13 cellular contexts compared by ENCODE assay signal in genomic region chr16:69428652-69429051, GRCh38.
"Had no signal": no experiment of that assay in that cellular context is flagged by ENCODE, and none has a peak within 500 bp of the region (broad histone marks: within the 10 kb centered on the region; RNA-seq: fewer than 3 reads in every experiment).

No MANE protein-coding gene starts in this region.

- DNase-seq: activated CD4-positive, alpha-beta T cell treated with anti-CD3 and anti-CD28 coated beads for 4 hours; activated T-cell treated with anti-CD3 and anti-CD28 coated beads, Interleukin-2, amount 50 U/mL, for 4 hours; amniotic stem cell; body of pancreas; effector memory CD4-positive, alpha-beta T cell; kidney glomerular epithelial cell; SIG-M5; small intestine; T1000 had no signal

- ATAC-seq: activated T-cell treated with anti-CD3 and anti-CD28 coated beads, Interleukin-2, amount 50 U/mL, for 4 hours; body of pancreas had no signal

- H3K9me3 ChIP-seq: body of pancreas, right atrium auricular region had no signal

- H3K4me3 Mint-ChIP-seq: activated T-cell treated with anti-CD3 and anti-CD28 coated beads, Interleukin-2, amount 50 U/mL, for 4 hours; central memory CD8-positive, alpha-beta T cell had no signal

- H3K27ac ChIP-seq: body of pancreas, hepatocyte, right atrium auricular region, tibial nerve had no signal

- H3K27me3 ChIP-seq: body of pancreas, hepatocyte, right atrium auricular region, tibial nerve had no signal

- H3K27me3 Mint-ChIP-seq: central memory CD8-positive, alpha-beta T cell had no signal

- H3K4me3 ChIP-seq: body of pancreas, hepatocyte, right atrium auricular region, tibial nerve had no signal
